ENCODE assay signal across 21 cellular contexts in genomic region chrX:17567821-17568220, GRCh38.
DNase-seq lines count a peak whose midpoint lies in the region; ATAC-seq, FAIRE-seq and TF ChIP-seq lines count a peak whose summit lies in the region.
"Had no signal": no experiment of that assay in that cellular context is flagged by ENCODE, and none has a peak within 500 bp of the region (broad histone marks: within the 10 kb centered on the region; RNA-seq: fewer than 3 reads in every experiment).

No MANE protein-coding gene starts in this region.

- TF ChIP-seq EP300 in HepG2 (IDR thresholded peaks at IDR 0.05; ENCODE audit: low read depth in 2 of 2, low read length in 2 of 2) (no peak), HepG2 (CRISPR knock-in tag; IDR thresholded peaks at IDR 0.05; ENCODE audit: borderline replicate concordance) (no peak), sigmoid colon (IDR thresholded peaks at IDR 0.05) (no peak)

- H3K27ac ChIP-seq in HepG2 (ENCODE audit: extremely low read length, insufficient read depth, low read length) (no peak overlapping the region), right lobe of liver (no peak overlapping the region), kidney (ENCODE audit: low read depth in 2 of 2, low read length in 2 of 2) (peak overlapping the region; percentile 43 to 70), sigmoid colon (peak overlapping the region; percentile 49 to 76 (median 62))
- H3K27ac ChIP-seq: BLaER1, RWPE1 had no signal

- H3K4me1 ChIP-seq in HepG2 (ENCODE audit: insufficient read depth, low read length) (no peaks in the 10 kb centered on the region), right lobe of liver (no peaks in the 10 kb centered on the region), kidney (ENCODE audit: control insufficient read depth in 1 of 2, insufficient read depth in 1 of 2, low read depth in 1 of 2, low read length in 2 of 2) (peaks cover 7 to 9% of the 10 kb centered on the region in 2 donors), sigmoid colon (peaks cover 0 to 15% (median 2%) of the 10 kb centered on the region in 4 donors)

- H3K36me3 ChIP-seq in HepG2 (replicated peaks in 1 of 2; ENCODE audit: control insufficient read depth in 1 of 2, insufficient read depth in 2 of 2, low read length in 2 of 2) (no peaks in the 10 kb centered on the region), right lobe of liver (no peaks in the 10 kb centered on the region), kidney (ENCODE audit: control insufficient read depth in 1 of 2, insufficient read depth in 2 of 2, low read length in 2 of 2) (no peaks in the 10 kb centered on the region), sigmoid colon (no peaks in the 10 kb centered on the region)
- H3K36me3 ChIP-seq: BLaER1 had no signal

- 0% methylated on average over 1 of the region's 2 CpGs for WGBS in HepG2 (ENCODE audit: low lambda C conversion rate)
- 6% methylated on average over 2 of the region's 2 CpGs for WGBS in right lobe of liver (ENCODE audit: insufficient coverage, low coverage, low lambda C conversion rate, missing lambda C conversion rate)
- WGBS in sigmoid colon, 2 donors: 44 to 63% methylated on average over 2 of the region's 2 CpGs

- in situ Hi-C loops in HepG2 (cut with HindIII; ENCODE audit: extremely low pct_ligation_motif_present, low pct_unique_long_range_greater_than_20kb): no loop called here

- H3K9me3 Mint-ChIP-seq in effector memory CD8-positive, alpha-beta T cell: no peaks in the 10 kb centered on the region
- H3K9me3 Mint-ChIP-seq: HFFc6 had no signal

- POLR2A ChIA-PET in HepG2 (lab: Yijun Ruan, JAX): no interaction called here

- no peaks in the 10 kb centered on the region for H3K79me2 ChIP-seq in HepG2 (ENCODE audit: insufficient read depth, low read length)

- no peak overlapping the region for H3K27ac Mint-ChIP-seq in effector memory CD8-positive, alpha-beta T cell
- H3K27ac Mint-ChIP-seq: CD8-positive, alpha-beta memory T cell; HFFc6 had no signal

- no peak overlapping the region for H3K4me2 ChIP-seq in HepG2 (ENCODE audit: low read depth, low read length)
- H3K4me2 ChIP-seq: BLaER1 had no signal

- no peaks in the 10 kb centered on the region for H3K4me1 Mint-ChIP-seq in effector memory CD8-positive, alpha-beta T cell (ENCODE audit: low read depth in 2 of 2)
- H3K4me1 Mint-ChIP-seq: CD8-positive, alpha-beta memory T cell had no signal

- H3K4me3 ChIP-seq in HepG2 (replicated peaks in 1 of 3; ENCODE audit: insufficient read depth in 1 of 3, low read depth in 2 of 3, low read length in 3 of 3) (no peak overlapping the region), right lobe of liver (no peak overlapping the region), kidney (ENCODE audit: low read length in 2 of 2) (no peak overlapping the region), sigmoid colon (no peak overlapping the region)
- H3K4me3 ChIP-seq: BLaER1 had no signal

- H3K9ac ChIP-seq in HepG2 (ENCODE audit: insufficient read depth, low read depth, low read length) (no peak overlapping the region), kidney (ENCODE audit: low read length in 2 of 2) (no peak overlapping the region)
- H3K9ac ChIP-seq: BLaER1 had no signal

- TF ChIP-seq POLR2A in HepG2 (IDR thresholded peaks at IDR 0.05; ENCODE audit: insufficient read depth in 1 of 2, low read depth in 2 of 2, low read length in 2 of 2) (no peak), right lobe of liver (IDR thresholded peaks at IDR 0.05) (no peak), sigmoid colon (IDR thresholded peaks at IDR 0.05) (no peak)

- TF ChIP-seq CTCF in HepG2 (CRISPR knock-in tag; IDR thresholded peaks at IDR 0.05): no peak
- TF ChIP-seq CTCF in right lobe of liver (IDR thresholded peaks at IDR 0.05): no peak
- no peak for TF ChIP-seq CTCF in kidney (IDR thresholded peaks at IDR 0.05; ENCODE audit: borderline replicate concordance, extremely low read depth, insufficient read depth)
- no peak for TF ChIP-seq CTCF in sigmoid colon (IDR thresholded peaks at IDR 0.05)

- intact Hi-C loops in HepG2 (cut with micrococcal nuclease; ENCODE audit: unreplicated experiment) (no loop called here), right lobe of liver (cut with DNase I) (no loop called here), kidney (cut with DNase I) (no loop called here), sigmoid colon (cut with DNase I) (no loop called here)

- H3K4me3 Mint-ChIP-seq in effector memory CD8-positive, alpha-beta T cell: no peak overlapping the region
- H3K4me3 Mint-ChIP-seq: CD8-positive, alpha-beta memory T cell; HFFc6 had no signal

- CTCF ChIA-PET in HepG2 (lab: Yijun Ruan, JAX; ENCODE audit: low intra/inter-chr PET ratio, low total read pairs): no interaction called here

- peaks cover 0 to 8% of the 10 kb centered on the region in 2 donors for H3K27me3 Mint-ChIP-seq in effector memory CD8-positive, alpha-beta T cell
- H3K27me3 Mint-ChIP-seq: CD8-positive, alpha-beta memory T cell had no signal

- H2AFZ ChIP-seq in HepG2 (ENCODE audit: low read length): no peak overlapping the region

- H3K9me3 ChIP-seq in HepG2 (ENCODE audit: low read length) (no peaks in the 10 kb centered on the region), right lobe of liver (no peaks in the 10 kb centered on the region), kidney (ENCODE audit: control insufficient read depth in 1 of 2, low read length in 2 of 2) (no peaks in the 10 kb centered on the region), sigmoid colon (no peaks in the 10 kb centered on the region)

- no peaks in the 10 kb centered on the region for H3K36me3 Mint-ChIP-seq in effector memory CD8-positive, alpha-beta T cell (ENCODE audit: insufficient read depth)
- H3K36me3 Mint-ChIP-seq: CD8-positive, alpha-beta memory T cell had no signal

- no peaks in the 10 kb centered on the region for H4K20me1 ChIP-seq in HepG2 (ENCODE audit: insufficient read depth, low read length)

- FAIRE-seq in HepG2 (lab: Jason Lieb, UNC) (no peak), kidney (lab: Jason Lieb, UNC) (no peak)
- FAIRE-seq: A204.1, GM12891, GM18507 had no signal

- H3K27me3 ChIP-seq in HepG2 (ENCODE audit: control insufficient read depth in 1 of 2, insufficient read depth in 2 of 2, low read length in 2 of 2) (no peaks in the 10 kb centered on the region), right lobe of liver (no peaks in the 10 kb centered on the region), sigmoid colon (no peaks in the 10 kb centered on the region)

- ATAC-seq in HepG2: no peak
- ATAC-seq in right lobe of liver: no peak
- no peak for ATAC-seq in effector memory CD8-positive, alpha-beta T cell (replicated peaks)

- no peak for DNase-seq in HepG2 (ENCODE audit: low spot score)
- DNase-seq in right lobe of liver: no peak
- DNase-seq in kidney: no peak
- DNase-seq in sigmoid colon: no peak
- DNase-seq in effector memory CD8-positive, alpha-beta T cell: no peak
- DNase-seq in GM19238 (ENCODE audit: insufficient read length, low spot score): no peak
- no peak for DNase-seq in RPMI8226
- DNase-seq: CD8-positive, alpha-beta memory T cell; H7; HFFc6; KG1; NCI-H1436; NCI-H1930; NCI-H226; NCI-H524 treated with DMSO at 0.1 percent for 48 hours; SIG-M5 had no signal

- no TSS peak for BruUV-seq in HepG2 (replicated peaks; lab: Mats Ljungman, UMichigan)

- TF ChIP-seq RAD21 in HepG2 (CRISPR knock-in tag; IDR thresholded peaks at IDR 0.05): no peak

TF ChIP-seq in HepG2, 621 proteins besides CTCF, POLR2A, EP300 and RAD21:
- peak; percentile 23 for TF ChIP-seq HNRNPK (IDR thresholded peaks at IDR 0.05; ENCODE audit: low read depth, low read length, poor library complexity, severe bottlenecking)
- no peak for TF ChIP-seq PHF20 (CRISPR knock-in tag; IDR thresholded peaks at IDR 0.05)
- no peak for TF ChIP-seq FIP1L1 (IDR thresholded peaks at IDR 0.05; ENCODE audit: borderline replicate concordance, insufficient read depth, low read depth, low read length)
- no peak for TF ChIP-seq SKI (IDR thresholded peaks at IDR 0.05; ENCODE audit: partially characterized antibody)
- TF ChIP-seq GFI1 (CRISPR knock-in tag; IDR thresholded peaks at IDR 0.05; ENCODE audit: borderline replicate concordance): no peak
- TF ChIP-seq ZNF263 (CRISPR knock-in tag; IDR thresholded peaks at IDR 0.05): no peak

Comparison
In these comparisons a context has a peak if more than half of its experiments do, and no peak if none do; other contexts are left out.
1. H3K27ac ChIP-seq: peak in kidney (2 of 2) and sigmoid colon (4 of 4); none in HepG2 (single experiment) and right lobe of liver (0 of 3).